Comparison of ENCODE assay signal across 8 cellular contexts in the genomic region with DNA sequence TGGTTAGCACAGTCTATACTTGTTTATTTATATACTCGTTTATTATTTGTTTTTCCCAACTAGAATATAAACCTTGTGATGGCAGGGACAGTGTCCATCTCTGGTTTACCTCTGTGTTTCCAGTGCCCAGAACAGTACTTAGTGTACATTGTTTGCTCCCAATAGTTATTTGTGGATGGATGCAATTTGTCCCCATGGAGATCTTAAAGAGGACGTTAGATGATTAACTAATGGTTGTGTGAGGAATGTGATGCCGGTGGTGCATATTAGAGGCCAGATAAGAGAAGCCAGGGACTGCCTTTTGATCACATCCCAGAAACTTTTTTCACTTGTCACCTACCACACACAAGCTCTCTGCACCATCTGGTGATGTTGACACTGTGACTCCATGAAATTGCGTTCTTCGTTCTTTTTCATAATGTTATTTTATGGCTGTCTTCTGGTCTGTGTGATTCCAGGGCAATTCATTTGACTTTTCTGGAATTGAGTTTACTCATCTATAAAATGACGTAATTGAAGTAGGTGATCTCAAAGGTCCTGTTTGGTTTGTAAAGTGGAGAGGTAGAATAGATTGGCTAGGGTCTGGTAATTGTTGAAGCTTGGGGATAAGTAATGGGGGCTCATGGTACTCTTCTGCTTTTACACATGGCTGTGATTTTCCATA. TPM values are rescaled to one million over a fixed set of nuclear protein-coding genes. Genes with fewer than 3 reads are reported as not detected.
DNase-seq lines count a peak whose midpoint lies in the region; ATAC-seq and TF ChIP-seq lines count a peak whose summit lies in the region.

No MANE protein-coding gene starts in this region.

- H2AFZ ChIP-seq in mesenchymal stem cell (ENCODE audit: low read depth, low read length) = no peak overlapping the region

- ATAC-seq in left cardiac atrium (no peak), HG03280 (IDR thresholded peaks at IDR 0.05; ENCODE audit: unreplicated experiment) (no peak)

- WGBS in mesenchymal stem cell = 97% methylated on average over 3 of the region's 6 CpGs

- no peak for DNase-seq in cardiac muscle cell (ENCODE audit: low read depth in 1 of 2, low spot score in 1 of 2)
- no peak for DNase-seq in left cardiac atrium
- no peak for DNase-seq in brain microvascular endothelial cell
- DNase-seq in mesenchymal stem cell = no peak
- no peak for DNase-seq in uterus
- no peak for DNase-seq in NCI-H187 treated with DMSO at 0.1 percent for 48 hours (lab: John Stamatoyannopoulos, UW)
- DNase-seq in GOT3 (lab: John Stamatoyannopoulos, UW) = no peak

- H3K27me3 ChIP-seq in cardiac muscle cell (no peaks in the 10 kb centered on the region), brain microvascular endothelial cell (replicated peaks) (no peaks in the 10 kb centered on the region), mesenchymal stem cell (ENCODE audit: control insufficient read depth in 1 of 2, insufficient read depth in 1 of 2, low read length in 2 of 2) (no peaks in the 10 kb centered on the region), uterus (no peaks in the 10 kb centered on the region)

- intact Hi-C loops in left cardiac atrium (cut with DNase I) = no loop called here
- intact Hi-C loops in uterus (cut with DNase I; ENCODE audit: low total_unique reads) = no loop called here

- peak overlapping the region; percentile 97 for H3K4me2 ChIP-seq in mesenchymal stem cell (ENCODE audit: low read length, poor library complexity, severe bottlenecking)

- in situ Hi-C loops in brain microvascular endothelial cell (cut with HindIII; ENCODE audit: low pct_ligation_motif_present, low sequenced_read_pairs) = no loop called here

- H4K8ac ChIP-seq in mesenchymal stem cell (ENCODE audit: low read length) = no peak overlapping the region

- no peak overlapping the region for H2BK12ac ChIP-seq in mesenchymal stem cell (ENCODE audit: low read length in 2 of 2)

- TF ChIP-seq POLR2A in uterus (IDR thresholded peaks at IDR 0.05) = no peak

- H3K79me1 ChIP-seq in mesenchymal stem cell (replicated peaks; ENCODE audit: low read length, poor library complexity, severe bottlenecking) = peaks cover 26% of the 10 kb centered on the region

- H3K23ac ChIP-seq in mesenchymal stem cell (ENCODE audit: low read length in 2 of 2) = no peak overlapping the region

- no peak overlapping the region for H2BK15ac ChIP-seq in mesenchymal stem cell (ENCODE audit: low read depth, poor library complexity, severe bottlenecking)

- H2BK5ac ChIP-seq in mesenchymal stem cell (ENCODE audit: low read depth, low read length, poor library complexity, severe bottlenecking) = no peak overlapping the region

- H3K14ac ChIP-seq in mesenchymal stem cell (ENCODE audit: low read length in 2 of 2) = no peak overlapping the region

- H3K9ac ChIP-seq in mesenchymal stem cell (ENCODE audit: low read length) = peak overlapping the region; percentile 98

- H3K27ac ChIP-seq in cardiac muscle cell (no peak overlapping the region), brain microvascular endothelial cell (no peak overlapping the region), mesenchymal stem cell (ENCODE audit: low read length, poor library complexity, severe bottlenecking) (no peak overlapping the region), uterus (no peak overlapping the region)

- H3K9me3 ChIP-seq in cardiac muscle cell (ENCODE audit: low read depth) (no peaks in the 10 kb centered on the region), mesenchymal stem cell (ENCODE audit: control insufficient read depth, low read length) (no peaks in the 10 kb centered on the region), uterus (no peaks in the 10 kb centered on the region)

- H2BK120ac ChIP-seq in mesenchymal stem cell (ENCODE audit: low read depth, low read length) = no peak overlapping the region

- H3K18ac ChIP-seq in mesenchymal stem cell (ENCODE audit: low read depth in 1 of 2, low read length in 2 of 2) = no peak overlapping the region

- H4K91ac ChIP-seq in mesenchymal stem cell (ENCODE audit: low read length) = no peak overlapping the region

- H3K4ac ChIP-seq in mesenchymal stem cell (ENCODE audit: low read depth in 1 of 2, low read length in 2 of 2) = no peak overlapping the region

- no peaks in the 10 kb centered on the region for H3K4me1 ChIP-seq in cardiac muscle cell (ENCODE audit: low read depth)
- peaks cover 2% of the 10 kb centered on the region for H3K4me1 ChIP-seq in mesenchymal stem cell (ENCODE audit: control insufficient read depth, insufficient read depth, low read depth, low read length)
- H3K4me1 ChIP-seq in uterus = no peaks in the 10 kb centered on the region

- no peak for TF ChIP-seq CTCF in cardiac muscle cell (IDR thresholded peaks at IDR 0.05; ENCODE audit: low read depth, low read length)
- no peak for TF ChIP-seq CTCF in brain microvascular endothelial cell (IDR thresholded peaks at IDR 0.05; ENCODE audit: low read depth, low read length, missing control alignments)
- no peak for TF ChIP-seq CTCF in uterus (IDR thresholded peaks at IDR 0.05)

- H2AK5ac ChIP-seq in mesenchymal stem cell (ENCODE audit: low read length, severe bottlenecking) = no peak overlapping the region

- H3K36me3 ChIP-seq in cardiac muscle cell (peaks cover 7% of the 10 kb centered on the region), brain microvascular endothelial cell (replicated peaks) (no peaks in the 10 kb centered on the region), mesenchymal stem cell (ENCODE audit: control insufficient read depth in 1 of 2, insufficient read depth in 2 of 2, low read depth in 1 of 2, low read length in 2 of 2) (peaks cover 0 to 14% of the 10 kb centered on the region in 2 experiments), uterus (no peaks in the 10 kb centered on the region)

- H3K4me3 ChIP-seq in cardiac muscle cell (peak overlapping the region; percentile 99), brain microvascular endothelial cell (ENCODE audit: low read depth, low read length) (peak overlapping the region; percentile 100), mesenchymal stem cell (ENCODE audit: insufficient read depth in 1 of 2, low read depth in 1 of 2, low read length in 2 of 2) (peak overlapping the region in 1 of 2 experiments; percentile 100), uterus (peak overlapping the region; percentile 61 to 97)

RNA-seq across cellular contexts. Expression of gene COX10, which starts 1.2 kb away (rescaled TPM):
- total RNA-seq in cardiac muscle cell (26.6 and 32.9 TPM in 2 replicates), left cardiac atrium (10 to 100 TPM; 24.2 to 29.7 TPM), uterus (10 to 100 TPM in 2 of 4 donors, 1 to 10 TPM in 2; 3.2 to 23.4 (median 10.9) TPM)
- 21.7 and 23.0 TPM in 2 replicates for polyA plus RNA-seq in cardiac muscle cell
- 8.5 TPM for polyA plus RNA-seq in mesenchymal stem cell (2013, experiment 1 of 2)
- polyA plus RNA-seq in mesenchymal stem cell (2013, experiment 2 of 2) = 8.5 TPM
